In genomic region chr12:1795785-1796514, GRCh38 we compare ENCODE assay signal across 8 cellular contexts. TPM values are rescaled to one million over a fixed set of nuclear protein-coding genes. Genes with fewer than 3 reads are reported as not detected.
DNase-seq lines count a peak whose midpoint lies in the region; ATAC-seq and TF ChIP-seq lines count a peak whose summit lies in the region.

No MANE protein-coding gene starts in this region.

- H3K4me1 ChIP-seq in foreskin keratinocyte = no peaks in the 10 kb centered on the region

- no peaks in the 10 kb centered on the region for H3K27me3 ChIP-seq in foreskin keratinocyte

- H3K27ac ChIP-seq in foreskin keratinocyte = no peak overlapping the region

- peak; percentile 77 for ATAC-seq in GM21825 (IDR thresholded peaks at IDR 0.05; ENCODE audit: unreplicated experiment)
- ATAC-seq in foreskin keratinocyte = peak; percentile 96

- peak; percentile 99 for TF ChIP-seq CTCF in foreskin keratinocyte (conservative IDR thresholded peaks at IDR 0.05)

- DNase-seq in GF-D8 (lab: John Stamatoyannopoulos, UW) (peak; percentile 80), Kasumi-1 (lab: John Stamatoyannopoulos, UW) (peak; percentile 41 to 76), SIG-M5 treated with dmso at 0.1 percent for 504 hours (lab: John Stamatoyannopoulos, UW; ENCODE audit: unreplicated experiment) (peak; percentile 90), foreskin keratinocyte (peak; percentile 53 to 75), nucleus accumbens (lab: John Stamatoyannopoulos, UW) (peak in 55 of 56 donors; percentile 47 to 92 (median 84)), superior temporal gyrus (ENCODE audit: extremely low spot score) (peak; percentile 88)
- DNase-seq in activated gamma-delta T cell treated with anti-CD3 and anti-CD28 coated beads, Interleukin-2, amount 50 U/mL, for 16 hours (ENCODE audit: low read depth) = peak; percentile 90

RNA-seq across cellular contexts. Expression of gene LRTM2, which starts 24.4 kb away (rescaled TPM):
- total RNA-seq in foreskin keratinocyte = not detected in 2 replicates
- not detected in 2 replicates for polyA plus RNA-seq in foreskin keratinocyte
